ENCODE assay signal across 8 cellular contexts in genomic region chr19:10193666-10194499, GRCh38. TPM values are rescaled to one million over a fixed set of nuclear protein-coding genes. Genes with fewer than 3 reads are reported as not detected.
DNase-seq lines count a peak whose midpoint lies in the region; TF ChIP-seq lines count a peak whose summit lies in the region.

No MANE protein-coding gene starts in this region.

- peak overlapping the region; percentile 97 for H3K4me3 ChIP-seq in HFF-Myc (replicated peaks; ENCODE audit: low read depth, low read length)
- peak overlapping the region; percentile 18 to 95 (median 82) for H3K4me3 ChIP-seq in adrenal gland
- peak overlapping the region; percentile 89 for H3K4me3 ChIP-seq in iPS DF 6.9 (ENCODE audit: low read length)
- peak overlapping the region; percentile 77 to 86 (median 85) for H3K4me3 ChIP-seq in skeletal muscle tissue (ENCODE audit: low read length in 3 of 3)

- no peak for TF ChIP-seq POLR2A in adrenal gland (IDR thresholded peaks at IDR 0.05)

- no peaks in the 10 kb centered on the region for H3K36me3 ChIP-seq in adrenal gland (replicated peaks in 1 of 2)
- H3K36me3 ChIP-seq in iPS DF 6.9 (ENCODE audit: control insufficient read depth, insufficient read depth, low read length): no peaks in the 10 kb centered on the region
- peaks cover 0 to 2% (median 0%) of the 10 kb centered on the region in 3 donors for H3K36me3 ChIP-seq in skeletal muscle tissue (ENCODE audit: control insufficient read depth in 3 of 3, insufficient read depth in 3 of 3, low read length in 3 of 3)

- TF ChIP-seq CTCF in HFF-Myc (IDR thresholded peaks at IDR 0.05; ENCODE audit: low read depth, low read length, missing control alignments) (no peak), adrenal gland (IDR thresholded peaks at IDR 0.05) (no peak)

- H3K9ac ChIP-seq in skeletal muscle tissue (ENCODE audit: low read depth in 1 of 3, low read length in 3 of 3): peak overlapping the region; percentile 78 to 84 (median 80)

- peak overlapping the region in 4 of 5 donors; percentile 19 to 90 (median 70) for H3K27ac ChIP-seq in adrenal gland
- H3K27ac ChIP-seq in iPS DF 6.9 (ENCODE audit: low read length): no peak overlapping the region
- peak overlapping the region; percentile 75 for H3K27ac ChIP-seq in skeletal muscle tissue (ENCODE audit: low read depth, low read length)

- H3K9me3 ChIP-seq in adrenal gland (replicated peaks in 1 of 3): no peaks in the 10 kb centered on the region
- no peaks in the 10 kb centered on the region for H3K9me3 ChIP-seq in iPS DF 6.9 (ENCODE audit: control insufficient read depth, insufficient read depth, low read length)
- H3K9me3 ChIP-seq in skeletal muscle tissue (ENCODE audit: control insufficient read depth in 3 of 3, low read length in 3 of 3): no peaks in the 10 kb centered on the region

- in situ Hi-C loops in G401 (cut with HindIII; ENCODE audit: low sequenced_read_pairs): no loop called here

- H3K4me1 ChIP-seq in adrenal gland (replicated peaks in 1 of 2): peaks cover 0 to 10% of the 10 kb centered on the region in 2 donors
- peaks cover 2% of the 10 kb centered on the region; the same call in 1 of the 2 replicates for H3K4me1 ChIP-seq in iPS DF 6.9 (ENCODE audit: control insufficient read depth, insufficient read depth, low read length)
- peaks cover 13 to 15% (median 14%) of the 10 kb centered on the region in 3 donors for H3K4me1 ChIP-seq in skeletal muscle tissue (ENCODE audit: control insufficient read depth in 3 of 3, insufficient read depth in 3 of 3, low read length in 3 of 3)

- WGBS in adrenal gland, 4 donors: 3 to 21% (median 9%) methylated on average over 5 to 32 of the region's 32 CpGs
- no CpG with 5 or more reads among the region's 32 CpGs for WGBS in iPS DF 6.9 (ENCODE audit: insufficient coverage, insufficient read length)

- DNase-seq in DMS79 (lab: John Stamatoyannopoulos, UW): peak; percentile 30
- no peak for DNase-seq in DMS79 treated with DMSO at 0.1 percent for 48 hours (lab: John Stamatoyannopoulos, UW)
- no peak for DNase-seq in HFF-Myc (ENCODE audit: extremely low read depth, low read depth)
- peak; percentile 3 for DNase-seq in NCI-H345 (lab: John Stamatoyannopoulos, UW)
- peak in 1 of 7 donors; percentile 54 for DNase-seq in adrenal gland
- DNase-seq in iPS DF 6.9 (ENCODE audit: low read depth, low spot score): peak; percentile 11
- no peak for DNase-seq in G401 (ENCODE audit: low spot score)

- H3K27me3 ChIP-seq in adrenal gland (no peaks in the 10 kb centered on the region), iPS DF 6.9 (ENCODE audit: control insufficient read depth, insufficient read depth, low read length) (no peaks in the 10 kb centered on the region), skeletal muscle tissue (ENCODE audit: control insufficient read depth in 3 of 3, insufficient read depth in 3 of 3, low read length in 3 of 3) (no peaks in the 10 kb centered on the region)

- intact Hi-C loops in adrenal gland (cut with DNase I): loop anchor here in 1 of 2 donors (5.0 kb wide), 1 partner anchor 38 kb away; the partner anchor contains the start of gene S1PR2

RNA-seq across cellular contexts. Expression of gene DNMT1, which starts 0.9 kb away (rescaled TPM):
- 10 to 100 TPM; 23.6 to 48.2 (median 35.2) TPM for total RNA-seq in adrenal gland
- 10 to 100 TPM; 35.5 to 49.7 (median 44.0) TPM for polyA plus RNA-seq in adrenal gland
- total RNA-seq in skeletal muscle tissue: 25.6 TPM
- total RNA-seq in G401 (2014; rRNA removed; shearing (Covaris generic)): 36.9 and 72.9 TPM in 2 replicates

RNA-seq across cellular contexts. Expression of gene S1PR2, which starts 37.2 kb away (rescaled TPM):
- 1 to 10 TPM; 2.1 to 9.5 (median 6.6) TPM for total RNA-seq in adrenal gland
- 1 to 10 TPM; 1.6 to 3.5 (median 3.1) TPM for polyA plus RNA-seq in adrenal gland
- total RNA-seq in skeletal muscle tissue: 9.9 TPM
- total RNA-seq in G401 (2014; rRNA removed; shearing (Covaris generic)): 8.0 and 14.0 TPM in 2 replicates

RNA-seq across cellular contexts. Expression of gene MRPL4, which starts 58.1 kb away (rescaled TPM):
- total RNA-seq in adrenal gland (100 to 1,000 TPM in 1 of 8 donors, 10 to 100 TPM in 7; 43.7 to 123 (median 86.0) TPM), skeletal muscle tissue (7.8 TPM)
- polyA plus RNA-seq in adrenal gland: 10 to 100 TPM; 33.4 to 56.4 (median 43.8) TPM
- total RNA-seq in G401 (2014; rRNA removed; shearing (Covaris generic)): 134 and 137 TPM in 2 replicates

Comparison
In these comparisons a context has a peak if more than half of its experiments do, and no peak if none do; other contexts are left out.
1. DNase-seq: peak in DMS79 (single experiment), NCI-H345 (single experiment) and iPS DF 6.9 (single experiment); none in DMS79 treated with DMSO at 0.1 percent for 48 hours (single experiment), HFF-Myc (single experiment) and G401 (single experiment).
2. Peak in every context shown above with its lines, with median percentiles within 50 percentile points of each other: H3K4me3 ChIP-seq.